Comparison of ENCODE assay signal across 8 cellular contexts in the genomic region with DNA sequence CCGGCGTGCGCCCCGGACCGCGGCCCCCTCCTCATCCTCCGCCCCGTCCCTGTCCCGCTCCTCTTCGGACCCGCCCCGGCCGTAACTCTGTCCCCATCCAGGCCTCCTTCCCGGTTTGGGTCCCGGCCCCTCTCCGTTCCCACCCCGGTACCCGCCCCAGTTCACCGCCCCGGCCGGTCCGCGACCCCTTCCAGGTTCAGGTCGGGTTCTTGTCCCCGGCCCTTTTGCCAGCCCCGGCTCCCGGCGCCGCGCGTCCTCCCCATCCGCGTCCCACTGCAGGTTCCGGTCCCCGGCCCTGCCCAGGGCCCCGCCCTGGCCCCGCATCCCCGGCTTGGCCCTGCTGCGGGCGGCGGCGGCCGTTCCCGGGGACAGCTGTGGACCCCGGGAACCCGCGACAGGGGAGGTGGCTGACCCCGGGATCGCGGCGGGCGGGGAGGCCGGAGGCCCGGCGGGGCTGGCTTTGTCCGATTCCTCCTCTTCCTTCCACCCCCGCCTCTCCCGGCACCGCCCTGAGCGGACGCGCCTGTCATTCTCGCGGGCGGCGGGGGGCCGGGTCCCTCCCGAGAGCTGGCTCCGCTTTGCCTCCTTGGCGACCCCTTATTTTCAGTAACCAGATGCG. TPM values are rescaled to one million over a fixed set of nuclear protein-coding genes. Genes with fewer than 3 reads are reported as not detected.
DNase-seq lines count a peak whose midpoint lies in the region; ATAC-seq, FAIRE-seq and TF ChIP-seq lines count a peak whose summit lies in the region.

No MANE protein-coding gene starts in this region.

- no peak for TF ChIP-seq CTCF in brain microvascular endothelial cell (IDR thresholded peaks at IDR 0.05; ENCODE audit: low read depth, low read length, missing control alignments)

- peak overlapping the region; percentile 87 to 90 (median 87) for H3K4me3 Mint-ChIP-seq in immature natural killer cell

- in situ Hi-C loops in brain microvascular endothelial cell (cut with HindIII; ENCODE audit: low pct_ligation_motif_present, low sequenced_read_pairs), result no loop called here

- H3K36me3 ChIP-seq in brain microvascular endothelial cell (replicated peaks) (peaks cover 9% of the 10 kb centered on the region), small intestine (ENCODE audit: control insufficient read depth in 2 of 2, insufficient read depth in 2 of 2, low read length in 2 of 2) (no peaks in the 10 kb centered on the region)

- 1 to 2% (median 2%) methylated on average over 34 to 71 of the region's 71 CpGs for WGBS in small intestine, 3 donors

- H3K27ac ChIP-seq in brain microvascular endothelial cell, result peak overlapping the region; percentile 84
- peak overlapping the region; percentile 86 to 98 for H3K27ac ChIP-seq in small intestine (ENCODE audit: low read depth in 1 of 2, low read length in 1 of 2)

- H3K27me3 ChIP-seq in brain microvascular endothelial cell (replicated peaks) (no peaks in the 10 kb centered on the region), small intestine (ENCODE audit: control insufficient read depth in 2 of 2, insufficient read depth in 2 of 2, low read length in 2 of 2) (no peaks in the 10 kb centered on the region)

- peak; percentile 32 for ATAC-seq in HG03039 (IDR thresholded peaks at IDR 0.05; ENCODE audit: unreplicated experiment)
- ATAC-seq in SK-N-SH treated with all-trans-retinoic acid at 6 μM for 48 hours, result peak; percentile 33

- peak; percentile 13 for DNase-seq in activated T-cell treated with anti-CD3 and anti-CD28 coated beads for 1 hour (ENCODE audit: low read depth)
- DNase-seq in activated T-cell treated with anti-CD3 and anti-CD28 coated beads for 4 hours, result no peak
- no peak for DNase-seq in brain microvascular endothelial cell
- peak; percentile 24 to 28 (median 28) for DNase-seq in immature natural killer cell
- DNase-seq in small intestine, result peak; percentile 46
- no peak for DNase-seq in A172 (ENCODE audit: low spot score)

- no peaks in the 10 kb centered on the region for H3K9me3 ChIP-seq in small intestine (ENCODE audit: control insufficient read depth, low read depth)

- no peaks in the 10 kb centered on the region for H3K9me3 Mint-ChIP-seq in immature natural killer cell

- H3K4me1 Mint-ChIP-seq in immature natural killer cell, result peaks cover 41 to 56% of the 10 kb centered on the region in 2 donors

- FAIRE-seq in small intestine (lab: Jason Lieb, UNC), result no peak

- no peaks in the 10 kb centered on the region for H3K36me3 Mint-ChIP-seq in immature natural killer cell

- H3K27me3 Mint-ChIP-seq in immature natural killer cell (ENCODE audit: low read depth in 3 of 3), result peaks cover 0 to 8% (median 3%) of the 10 kb centered on the region in 3 donors

- H3K4me1 ChIP-seq in small intestine (ENCODE audit: control insufficient read depth in 2 of 2, insufficient read depth in 1 of 2, low read depth in 1 of 2, low read length in 1 of 2), result peaks cover 2 to 3% of the 10 kb centered on the region in 2 donors

- peak overlapping the region; percentile 71 for H3K4me3 ChIP-seq in brain microvascular endothelial cell (ENCODE audit: low read depth, low read length)
- peak overlapping the region; percentile 85 to 98 for H3K4me3 ChIP-seq in small intestine (ENCODE audit: low read depth in 1 of 2, low read length in 2 of 2)

- H3K27ac Mint-ChIP-seq in immature natural killer cell, result peak overlapping the region; percentile 77 to 90 (median 79)

TF ChIP-seq in SK-N-SH treated with all-trans-retinoic acid at 6 μM for 48 hours, 23 proteins besides CTCF, POLR2A, EP300 and RAD21:
- TF ChIP-seq, protein P1, sequence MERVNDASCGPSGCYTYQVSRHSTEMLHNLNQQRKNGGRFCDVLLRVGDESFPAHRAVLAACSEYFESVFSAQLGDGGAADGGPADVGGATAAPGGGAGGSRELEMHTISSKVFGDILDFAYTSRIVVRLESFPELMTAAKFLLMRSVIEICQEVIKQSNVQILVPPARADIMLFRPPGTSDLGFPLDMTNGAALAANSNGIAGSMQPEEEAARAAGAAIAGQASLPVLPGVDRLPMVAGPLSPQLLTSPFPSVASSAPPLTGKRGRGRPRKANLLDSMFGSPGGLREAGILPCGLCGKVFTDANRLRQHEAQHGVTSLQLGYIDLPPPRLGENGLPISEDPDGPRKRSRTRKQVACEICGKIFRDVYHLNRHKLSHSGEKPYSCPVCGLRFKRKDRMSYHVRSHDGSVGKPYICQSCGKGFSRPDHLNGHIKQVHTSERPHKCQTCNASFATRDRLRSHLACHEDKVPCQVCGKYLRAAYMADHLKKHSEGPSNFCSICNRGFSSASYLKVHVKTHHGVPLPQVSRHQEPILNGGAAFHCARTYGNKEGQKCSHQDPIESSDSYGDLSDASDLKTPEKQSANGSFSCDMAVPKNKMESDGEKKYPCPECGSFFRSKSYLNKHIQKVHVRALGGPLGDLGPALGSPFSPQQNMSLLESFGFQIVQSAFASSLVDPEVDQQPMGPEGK (CRISPR knock-in tag; IDR thresholded peaks at IDR 0.05; ENCODE audit: borderline replicate concordance), result no peak
- TF ChIP-seq SNAI2 (CRISPR knock-in tag; IDR thresholded peaks at IDR 0.05), result no peak
- no peak for TF ChIP-seq ZFP30 (CRISPR knock-in tag; IDR thresholded peaks at IDR 0.05)
- no peak for TF ChIP-seq CSRNP3 (CRISPR knock-in tag; IDR thresholded peaks at IDR 0.05)
- TF ChIP-seq ZNF565 (CRISPR knock-in tag; conservative IDR thresholded peaks at IDR 0.05; ENCODE audit: low read depth), result no peak
- TF ChIP-seq ZC3H10 (CRISPR knock-in tag; IDR thresholded peaks at IDR 0.05), result no peak
- TF ChIP-seq, protein P2, sequence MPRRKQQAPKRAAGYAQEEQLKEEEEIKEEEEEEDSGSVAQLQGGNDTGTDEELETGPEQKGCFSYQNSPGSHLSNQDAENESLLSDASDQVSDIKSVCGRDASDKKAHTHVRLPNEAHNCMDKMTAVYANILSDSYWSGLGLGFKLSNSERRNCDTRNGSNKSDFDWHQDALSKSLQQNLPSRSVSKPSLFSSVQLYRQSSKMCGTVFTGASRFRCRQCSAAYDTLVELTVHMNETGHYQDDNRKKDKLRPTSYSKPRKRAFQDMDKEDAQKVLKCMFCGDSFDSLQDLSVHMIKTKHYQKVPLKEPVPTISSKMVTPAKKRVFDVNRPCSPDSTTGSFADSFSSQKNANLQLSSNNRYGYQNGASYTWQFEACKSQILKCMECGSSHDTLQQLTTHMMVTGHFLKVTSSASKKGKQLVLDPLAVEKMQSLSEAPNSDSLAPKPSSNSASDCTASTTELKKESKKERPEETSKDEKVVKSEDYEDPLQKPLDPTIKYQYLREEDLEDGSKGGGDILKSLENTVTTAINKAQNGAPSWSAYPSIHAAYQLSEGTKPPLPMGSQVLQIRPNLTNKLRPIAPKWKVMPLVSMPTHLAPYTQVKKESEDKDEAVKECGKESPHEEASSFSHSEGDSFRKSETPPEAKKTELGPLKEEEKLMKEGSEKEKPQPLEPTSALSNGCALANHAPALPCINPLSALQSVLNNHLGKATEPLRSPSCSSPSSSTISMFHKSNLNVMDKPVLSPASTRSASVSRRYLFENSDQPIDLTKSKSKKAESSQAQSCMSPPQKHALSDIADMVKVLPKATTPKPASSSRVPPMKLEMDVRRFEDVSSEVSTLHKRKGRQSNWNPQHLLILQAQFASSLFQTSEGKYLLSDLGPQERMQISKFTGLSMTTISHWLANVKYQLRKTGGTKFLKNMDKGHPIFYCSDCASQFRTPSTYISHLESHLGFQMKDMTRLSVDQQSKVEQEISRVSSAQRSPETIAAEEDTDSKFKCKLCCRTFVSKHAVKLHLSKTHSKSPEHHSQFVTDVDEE (CRISPR knock-in tag; IDR thresholded peaks at IDR 0.05), result no peak
- TF ChIP-seq RARB (CRISPR knock-in tag; IDR thresholded peaks at IDR 0.05), result no peak
- TF ChIP-seq ISL1 (CRISPR knock-in tag; IDR thresholded peaks at IDR 0.05), result no peak
- TF ChIP-seq TCF4 (CRISPR knock-in tag; IDR thresholded peaks at IDR 0.05; ENCODE audit: borderline replicate concordance), result no peak
- no peak for TF ChIP-seq GLIS3 (CRISPR knock-in tag; IDR thresholded peaks at IDR 0.05)
- TF ChIP-seq CSDC2 (CRISPR knock-in tag; IDR thresholded peaks at IDR 0.05), result no peak
- TF ChIP-seq ZNF70 (CRISPR knock-in tag; IDR thresholded peaks at IDR 0.05), result no peak
- TF ChIP-seq POU6F1 (CRISPR knock-in tag; IDR thresholded peaks at IDR 0.05; ENCODE audit: borderline replicate concordance, low read depth), result no peak

RNA-seq across cellular contexts. Expression of gene KLC1, which starts 0.6 kb away (rescaled TPM):
- 10 to 100 TPM; 38.3 to 83.5 (median 48.2) TPM for polyA plus RNA-seq in immature natural killer cell
- polyA plus RNA-seq in small intestine, result 10 to 100 TPM; 45.9 to 68.2 (median 66.6) TPM
- total RNA-seq in A172 (2014; rRNA removed; shearing (Covaris generic)), result 166 and 174 TPM in 2 replicates

Comparison
In these comparisons a context has a peak if more than half of its experiments do, and no peak if none do; other contexts are left out.
1. DNase-seq: peak in activated T-cell treated with anti-CD3 and anti-CD28 coated beads for 1 hour (single experiment), immature natural killer cell (3 of 3) and small intestine (single experiment); none in activated T-cell treated with anti-CD3 and anti-CD28 coated beads for 4 hours (single experiment), brain microvascular endothelial cell (single experiment) and A172 (single experiment).